In the genomic region with DNA sequence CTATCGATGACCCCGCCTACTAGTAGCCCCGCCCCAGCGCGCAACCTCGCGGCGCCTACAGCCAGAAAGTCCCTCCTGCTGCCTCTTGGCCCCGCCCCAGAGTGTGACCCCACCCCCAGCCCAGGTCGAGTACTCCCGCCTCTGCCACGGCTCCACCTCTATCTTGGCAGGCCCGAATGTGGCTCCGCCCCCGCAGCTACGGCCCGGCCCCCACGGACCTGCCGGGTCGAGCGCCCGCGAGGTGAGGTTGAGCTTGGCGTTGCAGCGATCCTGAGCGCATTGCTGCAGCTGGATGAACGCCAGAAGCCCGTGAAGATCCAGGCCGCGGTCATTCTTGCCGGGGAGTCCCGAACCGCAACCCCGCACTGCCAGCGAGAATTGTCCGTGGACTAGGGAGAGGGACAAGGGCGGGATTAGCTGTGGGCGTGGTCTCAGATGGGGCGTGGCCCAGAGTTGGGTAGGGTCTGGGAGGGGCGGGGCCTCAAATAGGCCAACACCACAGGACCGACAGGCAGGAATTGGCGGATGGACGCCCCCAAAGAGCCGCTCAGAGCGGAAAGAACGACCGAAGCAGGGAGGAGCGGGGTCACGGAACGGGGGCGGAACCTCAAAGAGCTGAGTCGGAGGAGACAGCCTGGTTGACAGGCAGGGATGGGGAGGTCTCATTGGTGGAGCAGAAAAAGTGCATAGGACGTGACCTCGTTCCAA, we compare ENCODE assay signal across 8 cellular contexts. TPM values are rescaled to one million over a fixed set of nuclear protein-coding genes. Genes with fewer than 3 reads are reported as not detected.
A peak's percentile ranks its signal among the peaks of the same experiment; 100 is the strongest.
DNase-seq lines count a peak whose midpoint lies in the region; ATAC-seq and TF ChIP-seq lines count a peak whose summit lies in the region.

No MANE protein-coding gene starts in this region.

- peak; percentile 94 for DNase-seq in Calu3
- DNase-seq in HUDEP-2 (lab: John Stamatoyannopoulos, UW; ENCODE audit: unreplicated experiment in 76 of 76) = peak; percentile 58 to 100 (median 99)
- DNase-seq in PC-3 = peak; percentile 91
- DNase-seq in activated T-cell treated with anti-CD3 and anti-CD28 coated beads, Interleukin-2, amount 50 U/mL, for 4 hours = peak; percentile 100
- DNase-seq in esophagus muscularis mucosa (ENCODE audit: extremely low spot score) = peak; percentile 99
- peak; percentile 99 for DNase-seq in stimulated activated CD8-positive, alpha-beta memory T cell treated with anti-CD3 and anti-CD28 coated beads, Interleukin-4, amount 100 ng/mL, for 48 hours

- POLR2A ChIA-PET in PC-3 (lab: Charles Lee; ENCODE audit: unreplicated experiment) = no interaction called here

- peak overlapping the region; percentile 95 for H3K4me2 ChIP-seq in PC-3 (ENCODE audit: low read length)

- H3K36me3 Mint-ChIP-seq in Calu3 (ENCODE audit: insufficient read depth, unreplicated experiment) = peaks cover 36% of the 10 kb centered on the region
- no peaks in the 10 kb centered on the region for H3K36me3 Mint-ChIP-seq in activated T-cell treated with anti-CD3 and anti-CD28 coated beads, Interleukin-2, amount 50 U/mL, for 4 hours (ENCODE audit: insufficient read depth)

- H3K4me3 ChIP-seq in PC-3 (ENCODE audit: low read length) (peak overlapping the region; percentile 81), esophagus muscularis mucosa (peak overlapping the region; percentile 67 to 79 (median 72)), muscle layer of colon (ENCODE audit: low read depth in 1 of 2, low read length in 2 of 2) (peak overlapping the region; percentile 60 to 93)

- no peaks in the 10 kb centered on the region for H3F3A ChIP-seq in PC-3 (ENCODE audit: low read length, unreplicated experiment)

- under 1% methylated on average over 28 of the region's 54 CpGs for WGBS in esophagus muscularis mucosa

- H3K9me3 ChIP-seq in PC-3 (ENCODE audit: low read length) (no peaks in the 10 kb centered on the region), esophagus muscularis mucosa (no peaks in the 10 kb centered on the region), muscle layer of colon (ENCODE audit: low read length) (no peaks in the 10 kb centered on the region)

- TF ChIP-seq CTCF in Calu3 (IDR thresholded peaks at IDR 0.05; ENCODE audit: unreplicated experiment) = no peak
- no peak for TF ChIP-seq CTCF in PC-3 (conservative IDR thresholded peaks at IDR 0.05; ENCODE audit: low read depth, low read length)
- TF ChIP-seq CTCF in esophagus muscularis mucosa (IDR thresholded peaks at IDR 0.05) = no peak

- peak overlapping the region; percentile 89 for H2AFZ ChIP-seq in PC-3 (ENCODE audit: low read length)

- no peak for TF ChIP-seq EP300 in esophagus muscularis mucosa (IDR thresholded peaks at IDR 0.05)

- peaks cover 46% of the 10 kb centered on the region for H3K4me1 Mint-ChIP-seq in Calu3 (ENCODE audit: low read depth, unreplicated experiment)
- H3K4me1 Mint-ChIP-seq in activated T-cell treated with anti-CD3 and anti-CD28 coated beads, Interleukin-2, amount 50 U/mL, for 4 hours (ENCODE audit: low read depth) = peaks cover 42% of the 10 kb centered on the region

- no peaks in the 10 kb centered on the region for H3K27me3 Mint-ChIP-seq in Calu3 (ENCODE audit: unreplicated experiment)
- H3K27me3 Mint-ChIP-seq in activated T-cell treated with anti-CD3 and anti-CD28 coated beads, Interleukin-2, amount 50 U/mL, for 4 hours (ENCODE audit: low read depth) = no peaks in the 10 kb centered on the region

- H3K9me3 Mint-ChIP-seq in Calu3 (ENCODE audit: low read depth, unreplicated experiment) = no peaks in the 10 kb centered on the region
- H3K9me3 Mint-ChIP-seq in activated T-cell treated with anti-CD3 and anti-CD28 coated beads, Interleukin-2, amount 50 U/mL, for 4 hours = no peaks in the 10 kb centered on the region

- H3K4me3 Mint-ChIP-seq in Calu3 (ENCODE audit: low read depth, unreplicated experiment) = peak overlapping the region; percentile 75
- peak overlapping the region; percentile 91 for H3K4me3 Mint-ChIP-seq in activated T-cell treated with anti-CD3 and anti-CD28 coated beads, Interleukin-2, amount 50 U/mL, for 4 hours

- TF ChIP-seq POLR2A in esophagus muscularis mucosa (IDR thresholded peaks at IDR 0.05; ENCODE audit: low read depth) = no peak

- H4K20me1 ChIP-seq in PC-3 (ENCODE audit: low read length) = no peaks in the 10 kb centered on the region

- ATAC-seq in GM21390 (IDR thresholded peaks at IDR 0.05; ENCODE audit: unreplicated experiment) (peak; percentile 81), PC-3 (peak; percentile 73)
- ATAC-seq in activated T-cell treated with anti-CD3 and anti-CD28 coated beads, Interleukin-2, amount 50 U/mL, for 4 hours = peak; percentile 87 to 88

- H3K79me2 ChIP-seq in PC-3 (ENCODE audit: low read length) = 0 out of 2 replicates have a peak, but pooled peaks cover 9% of the 10 kb centered on the region

- H3K4me1 ChIP-seq in PC-3 (ENCODE audit: insufficient read depth, low read length) (peaks cover 42% of the 10 kb centered on the region), esophagus muscularis mucosa (peaks cover 6 to 30% (median 25%) of the 10 kb centered on the region in 4 donors), muscle layer of colon (ENCODE audit: insufficient read depth, low read length) (peaks cover 5% of the 10 kb centered on the region)

- intact Hi-C loops in Calu3 (cut with micrococcal nuclease; ENCODE audit: unreplicated experiment) = no loop called here
- intact Hi-C loops in PC-3 (cut with micrococcal nuclease) = loop anchor here (5.0 kb wide), 1 partner anchor 39 kb away; the partner anchor contains the start of gene PHLDB3
- intact Hi-C loops in esophagus muscularis mucosa (cut with DNase I) = loop anchor here (5.0 kb wide), 1 partner anchor 39 kb away; the partner anchor contains the start of gene PHLDB3

- peak overlapping the region; percentile 37 for H3K27ac Mint-ChIP-seq in Calu3 (ENCODE audit: unreplicated experiment)

- H3K36me3 ChIP-seq in PC-3 (ENCODE audit: low read depth, low read length) (no peaks in the 10 kb centered on the region), esophagus muscularis mucosa (peaks cover 0 to 6% (median 3%) of the 10 kb centered on the region in 4 donors), muscle layer of colon (ENCODE audit: insufficient read depth, low read length) (no peaks in the 10 kb centered on the region)

- peak overlapping the region; percentile 86 for H3K27ac ChIP-seq in PC-3 (ENCODE audit: low read length)
- H3K27ac ChIP-seq in esophagus muscularis mucosa (replicated peaks in 1 of 4) = peak overlapping the region; percentile 89 to 94 (median 90)
- H3K27ac ChIP-seq in muscle layer of colon (ENCODE audit: low read depth, low read length) = peak overlapping the region; percentile 81

- BruUV-seq in Calu3 (replicated peaks; lab: Mats Ljungman, UMichigan) = no TSS peak
- BruUV-seq in PC-3 (replicated peaks; lab: Mats Ljungman, UMichigan) = no TSS peak

- H3K27me3 ChIP-seq in PC-3 (ENCODE audit: low read length) (no peaks in the 10 kb centered on the region), esophagus muscularis mucosa (no peaks in the 10 kb centered on the region), muscle layer of colon (ENCODE audit: control insufficient read depth in 1 of 2, insufficient read depth in 2 of 2, low read length in 2 of 2) (peaks cover 0 to 10% of the 10 kb centered on the region in 2 donors)

- CTCF ChIA-PET in Calu3 (lab: Charles Lee) (interaction anchor here (0.5 to 2.0 kb wide), 8 partner anchors 13 to 60 kb away, joined by 3 to 11 read pairs (median 6); partner anchors contain the start of gene PHLDB3), PC-3 (lab: Charles Lee) (interaction anchor here (0.5 to 1.4 kb wide), 5 partner anchors 16 to 1107 kb away, joined by 3 to 14 read pairs (median 9); partner anchors contain the start of gene SMG9)

- H3K9me2 ChIP-seq in PC-3 (replicated peaks; ENCODE audit: low read length) = no peaks in the 10 kb centered on the region

- peak overlapping the region; percentile 90 for H3K9ac ChIP-seq in PC-3 (ENCODE audit: low read length)
- peak overlapping the region; percentile 61 for H3K9ac ChIP-seq in muscle layer of colon (ENCODE audit: low read length)

RNA-seq across cellular contexts. Expression of gene LYPD3, which starts 1.9 kb away (rescaled TPM):
- 6.6 and 6.9 TPM in 2 replicates for total RNA-seq in Calu3 (2022)
- 16.4 and 16.8 TPM in 2 replicates for total RNA-seq in PC-3 (2014; rRNA removed)
- 1 to 10 TPM; 1.5 to 3.1 (median 2.2) TPM for total RNA-seq in activated T-cell treated with anti-CD3 and anti-CD28 coated beads, Interleukin-2, amount 50 U/mL, for 4 hours
- total RNA-seq in esophagus muscularis mucosa = 1 to 10 TPM in 1 of 4 donors, under 1 TPM in 3; 0.42 to 1.4 (median 0.84) TPM

RNA-seq across cellular contexts. Expression of gene PHLDB3, which starts 41.0 kb away (rescaled TPM):
- 24.7 and 25.7 TPM in 2 replicates for total RNA-seq in Calu3 (2022)
- 29.0 and 36.0 TPM in 2 replicates for total RNA-seq in PC-3 (2014; rRNA removed)
- 10 to 100 TPM; 17.0 to 33.7 (median 26.2) TPM for total RNA-seq in activated T-cell treated with anti-CD3 and anti-CD28 coated beads, Interleukin-2, amount 50 U/mL, for 4 hours
- total RNA-seq in esophagus muscularis mucosa = 10 to 100 TPM; 10.3 to 16.2 (median 12.6) TPM

RNA-seq across cellular contexts. Expression of gene TEX101, which starts 48.8 kb away (rescaled TPM):
- total RNA-seq in Calu3 (2022) (not detected in 2 replicates), PC-3 (2014; rRNA removed) (not detected in 2 replicates), esophagus muscularis mucosa (not detected)
- not detected for total RNA-seq in activated T-cell treated with anti-CD3 and anti-CD28 coated beads, Interleukin-2, amount 50 U/mL, for 4 hours

Comparison
In these comparisons a context has a peak if more than half of its experiments do, and no peak if none do; other contexts are left out.
1. Peak in every context shown above with its lines: DNase-seq, ATAC-seq, H3K4me3 ChIP-seq and H3K27ac ChIP-seq.